8 cellular contexts compared by ENCODE assay signal in genomic region chrX:150567645-150568319, GRCh38. TPM values are rescaled to one million over a fixed set of nuclear protein-coding genes. Genes with fewer than 3 reads are reported as not detected.
DNase-seq lines count a peak whose midpoint lies in the region; ATAC-seq and TF ChIP-seq lines count a peak whose summit lies in the region.

No MANE protein-coding gene starts in this region.

- no peaks in the 10 kb centered on the region for H3K27me3 ChIP-seq in lower lobe of right lung (ENCODE audit: low read depth)
- H3K27me3 ChIP-seq in upper lobe of left lung = no peaks in the 10 kb centered on the region

- no peak for ATAC-seq in activated naive CD8-positive, alpha-beta T cell treated with anti-CD3 and anti-CD28 coated beads, Interleukin-2, amount 10 ng/mL, durations not matched to agents 7 days and 5 days (ENCODE audit: low read depth)
- ATAC-seq in lower lobe of right lung (no peak), upper lobe of left lung (ENCODE audit: low FRiP score in 2 of 2) (no peak), GM19452 (IDR thresholded peaks at IDR 0.05; ENCODE audit: unreplicated experiment) (no peak), HG02571 (IDR thresholded peaks at IDR 0.05; ENCODE audit: unreplicated experiment) (no peak)

- intact Hi-C loops in lower lobe of right lung (cut with DNase I) = no loop called here

- no peak for TF ChIP-seq POLR2A in upper lobe of left lung (IDR thresholded peaks at IDR 0.05)

- no peaks in the 10 kb centered on the region for H3K36me3 Mint-ChIP-seq in activated naive CD4-positive, alpha-beta T cell treated with anti-CD3 and anti-CD28 coated beads, Interleukin-2, amount 50 U/mL, for 24 hours
- peaks cover 5% of the 10 kb centered on the region for H3K36me3 Mint-ChIP-seq in activated naive CD8-positive, alpha-beta T cell treated with anti-CD3 and anti-CD28 coated beads, Interleukin-2, amount 10 ng/mL, durations not matched to agents 7 days and 5 days

- no peaks in the 10 kb centered on the region for H3K9me3 Mint-ChIP-seq in activated naive CD4-positive, alpha-beta T cell treated with anti-CD3 and anti-CD28 coated beads, Interleukin-2, amount 50 U/mL, for 24 hours
- H3K9me3 Mint-ChIP-seq in activated naive CD8-positive, alpha-beta T cell treated with anti-CD3 and anti-CD28 coated beads, Interleukin-2, amount 10 ng/mL, durations not matched to agents 7 days and 5 days = no peaks in the 10 kb centered on the region

- peak overlapping the region; percentile 71 for H3K4me3 Mint-ChIP-seq in activated naive CD4-positive, alpha-beta T cell treated with anti-CD3 and anti-CD28 coated beads, Interleukin-2, amount 50 U/mL, for 24 hours
- H3K4me3 Mint-ChIP-seq in activated naive CD8-positive, alpha-beta T cell treated with anti-CD3 and anti-CD28 coated beads, Interleukin-2, amount 10 ng/mL, durations not matched to agents 7 days and 5 days = peak overlapping the region; percentile 58

- H3K4me1 Mint-ChIP-seq in activated naive CD4-positive, alpha-beta T cell treated with anti-CD3 and anti-CD28 coated beads, Interleukin-2, amount 50 U/mL, for 24 hours = peaks cover 33% of the 10 kb centered on the region
- H3K4me1 Mint-ChIP-seq in activated naive CD8-positive, alpha-beta T cell treated with anti-CD3 and anti-CD28 coated beads, Interleukin-2, amount 10 ng/mL, durations not matched to agents 7 days and 5 days = peaks cover 22% of the 10 kb centered on the region

- H3K4me1 ChIP-seq in lower lobe of right lung (peaks cover 35% of the 10 kb centered on the region), upper lobe of left lung (peaks cover 6 to 20% (median 14%) of the 10 kb centered on the region in 4 donors)

- no peaks in the 10 kb centered on the region for H3K27me3 Mint-ChIP-seq in activated naive CD4-positive, alpha-beta T cell treated with anti-CD3 and anti-CD28 coated beads, Interleukin-2, amount 50 U/mL, for 24 hours
- H3K27me3 Mint-ChIP-seq in activated naive CD8-positive, alpha-beta T cell treated with anti-CD3 and anti-CD28 coated beads, Interleukin-2, amount 10 ng/mL, durations not matched to agents 7 days and 5 days = no peaks in the 10 kb centered on the region

- TF ChIP-seq CTCF in lower lobe of right lung (IDR thresholded peaks at IDR 0.05) (no peak), upper lobe of left lung (IDR thresholded peaks at IDR 0.05) (no peak)

- no peak for TF ChIP-seq EP300 in upper lobe of left lung (IDR thresholded peaks at IDR 0.05)

- POLR2A ChIA-PET in activated naive CD8-positive, alpha-beta T cell treated with anti-CD3 and anti-CD28 coated beads, Interleukin-2, amount 10 ng/mL, durations not matched to agents 7 days and 5 days (lab: Charles Lee) = interaction anchor here (1.6 to 5.7 kb wide), 2 partner anchors 8 to 20 kb away, joined by 4 to 47 read pairs; no protein-coding TSS in a partner anchor

- no peak for DNase-seq in activated naive CD4-positive, alpha-beta T cell treated with anti-CD3 and anti-CD28 coated beads, Interleukin-2, amount 50 U/mL, for 16 hours
- DNase-seq in activated naive CD8-positive, alpha-beta T cell treated with anti-CD3 and anti-CD28 coated beads, Interleukin-2, amount 10 ng/mL, durations not matched to agents 7 days and 5 days = no peak
- no peak for DNase-seq in lower lobe of right lung
- DNase-seq in upper lobe of left lung = no peak
- no peak for DNase-seq in NCI-H2029 (lab: John Stamatoyannopoulos, UW)

- peak overlapping the region; percentile 70 for H3K27ac Mint-ChIP-seq in activated naive CD4-positive, alpha-beta T cell treated with anti-CD3 and anti-CD28 coated beads, Interleukin-2, amount 50 U/mL, for 24 hours
- no peak overlapping the region for H3K27ac Mint-ChIP-seq in activated naive CD8-positive, alpha-beta T cell treated with anti-CD3 and anti-CD28 coated beads, Interleukin-2, amount 10 ng/mL, durations not matched to agents 7 days and 5 days

- H3K36me3 ChIP-seq in lower lobe of right lung (no peaks in the 10 kb centered on the region), upper lobe of left lung (no peaks in the 10 kb centered on the region)

- peak overlapping the region; percentile 37 for H3K4me3 ChIP-seq in lower lobe of right lung
- H3K4me3 ChIP-seq in upper lobe of left lung = peak overlapping the region in 3 of 4 donors; percentile 67 to 87 (median 75)

- no peaks in the 10 kb centered on the region for H3K9me3 ChIP-seq in lower lobe of right lung
- H3K9me3 ChIP-seq in upper lobe of left lung = no peaks in the 10 kb centered on the region

- H3K27ac ChIP-seq in lower lobe of right lung (peak overlapping the region; percentile 36), upper lobe of left lung (peak overlapping the region in 1 of 4 donors; percentile 71)

- WGBS in upper lobe of left lung, 2 donors = 56 to 60% methylated on average over 16 to 23 of the region's 23 CpGs

RNA-seq across cellular contexts. Expression of gene MTM1, which starts 0.6 kb away (rescaled TPM):
- total RNA-seq in activated naive CD8-positive, alpha-beta T cell treated with anti-CD3 and anti-CD28 coated beads, Interleukin-2, amount 10 ng/mL, durations not matched to agents 7 days and 5 days = 10 to 100 TPM; 30.5 to 34.5 TPM
- total RNA-seq in lower lobe of right lung (29.7 TPM), upper lobe of left lung (10 to 100 TPM in 5 of 6 donors, 1 to 10 TPM in 1; 5.1 to 30.6 (median 20.6) TPM)
